In genomic region chr17:49403514-49404289, GRCh38 we compare ENCODE assay signal across 1 cellular context.
TF ChIP-seq lines count a peak whose summit lies in the region.

No MANE protein-coding gene starts in this region.

TF ChIP-seq in HepG2, 621 proteins besides CTCF, POLR2A, EP300 and RAD21:
- 0 out of 2 replicates have a peak, but pooled peaks have one; percentile 31 for TF ChIP-seq POLR2G (IDR thresholded peaks at IDR 0.05; ENCODE audit: low read depth, low read length)
- TF ChIP-seq NFIC (IDR thresholded peaks at IDR 0.05; ENCODE audit: low read length) = no peak
